In the genomic region with DNA sequence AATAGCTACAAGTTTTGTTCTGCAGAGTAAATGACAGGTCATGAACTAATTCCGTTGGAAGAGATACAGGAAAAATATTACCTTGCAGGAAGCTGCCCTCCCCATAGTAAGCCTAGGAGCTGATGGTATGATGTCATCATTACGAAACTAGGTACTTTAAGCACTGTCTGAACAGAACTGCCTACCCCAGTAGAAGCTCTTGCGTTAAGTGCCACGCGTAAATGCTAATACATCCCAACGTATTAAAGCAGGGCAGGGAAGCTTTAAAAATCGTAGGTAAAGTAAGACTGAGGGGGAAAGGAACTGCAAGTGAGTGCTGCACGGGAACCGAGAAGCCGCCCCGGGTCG, we compare ENCODE assay signal across 8 cellular contexts. TPM values are rescaled to one million over a fixed set of nuclear protein-coding genes. Genes with fewer than 3 reads are reported as not detected.
DNase-seq lines count a peak whose midpoint lies in the region; ATAC-seq and TF ChIP-seq lines count a peak whose summit lies in the region.

No MANE protein-coding gene starts in this region.

- DNase-seq in AG10803 (ENCODE audit: low read depth), result peak; percentile 64
- peak; percentile 63 for DNase-seq in NCI-H345 treated with DMSO at 0.1 percent for 48 hours (lab: John Stamatoyannopoulos, UW; ENCODE audit: unreplicated experiment)
- no peak for DNase-seq in ascending aorta (ENCODE audit: low spot score in 2 of 2)
- DNase-seq in iPS DF 6.9 (ENCODE audit: low read depth, low spot score), result no peak
- DNase-seq in activated CD4-positive, CD25-positive, alpha-beta regulatory T cell treated with anti-CD3 and anti-CD28 coated beads, Interleukin-2, amount 50 U/mL, for 72 hours, result no peak

- intact Hi-C loops in ascending aorta (cut with DNase I), result loop anchor here (2.0 to 10.0 kb wide), 6 partner anchors 375 to 1925 kb away; a partner anchor contains a TSS

- H3K4me2 ChIP-seq in skeletal muscle satellite cell (ENCODE audit: low read length), result peak overlapping the region; percentile 92

- no peaks in the 10 kb centered on the region for H3K36me3 ChIP-seq in ascending aorta
- no peaks in the 10 kb centered on the region for H3K36me3 ChIP-seq in iPS DF 6.9 (ENCODE audit: control insufficient read depth, insufficient read depth, low read length)
- no peaks in the 10 kb centered on the region for H3K36me3 ChIP-seq in skeletal muscle satellite cell (ENCODE audit: insufficient read depth, low read length)

- H3K27ac ChIP-seq in ascending aorta (peak overlapping the region; percentile 81 to 94), iPS DF 6.9 (ENCODE audit: low read length) (no peak overlapping the region)

- no peak for TF ChIP-seq CTCF in AG10803 (conservative IDR thresholded peaks at IDR 0.05; ENCODE audit: low read length)
- TF ChIP-seq CTCF in ascending aorta (IDR thresholded peaks at IDR 0.05), result no peak

- ATAC-seq in GM18907 (IDR thresholded peaks at IDR 0.05; ENCODE audit: unreplicated experiment) (peak; percentile 68), HG03095 (IDR thresholded peaks at IDR 0.05; ENCODE audit: unreplicated experiment) (peak; percentile 48)

- H3K4me1 ChIP-seq in ascending aorta (no peaks in the 10 kb centered on the region), iPS DF 6.9 (ENCODE audit: control insufficient read depth, insufficient read depth, low read length) (no peaks in the 10 kb centered on the region), skeletal muscle satellite cell (ENCODE audit: control insufficient read depth, insufficient read depth, low read length) (peaks cover 8% of the 10 kb centered on the region)

- H3K27me3 ChIP-seq in ascending aorta, result no peaks in the 10 kb centered on the region
- no peaks in the 10 kb centered on the region for H3K27me3 ChIP-seq in iPS DF 6.9 (ENCODE audit: control insufficient read depth, insufficient read depth, low read length)
- no peaks in the 10 kb centered on the region for H3K27me3 ChIP-seq in skeletal muscle satellite cell (ENCODE audit: control insufficient read depth, insufficient read depth, low read length)

- H3K4me3 ChIP-seq in AG10803 (ENCODE audit: low read length) (peak overlapping the region; percentile 99), ascending aorta (peak overlapping the region; percentile 73 to 89), iPS DF 6.9 (ENCODE audit: low read length) (peak overlapping the region; percentile 75; the same call in 1 of the 2 replicates), skeletal muscle satellite cell (ENCODE audit: low read length) (peak overlapping the region; percentile 99)

- H3K9me3 ChIP-seq in ascending aorta (no peaks in the 10 kb centered on the region), iPS DF 6.9 (ENCODE audit: control insufficient read depth, insufficient read depth, low read length) (no peaks in the 10 kb centered on the region), skeletal muscle satellite cell (replicated peaks; ENCODE audit: low read length) (no peaks in the 10 kb centered on the region)

- no CpG with 5 or more reads among the region's 12 CpGs for WGBS in iPS DF 6.9 (ENCODE audit: insufficient coverage, insufficient read length)

- peak overlapping the region; percentile 95 for H3K9ac ChIP-seq in skeletal muscle satellite cell (ENCODE audit: low read depth, low read length)

RNA-seq across cellular contexts. Expression of a gene that starts 0.6 kb away (rescaled TPM):
- 26.0 TPM for total RNA-seq in ascending aorta
- 50.0 and 60.3 TPM in 2 replicates for total RNA-seq in skeletal muscle satellite cell (2012; rRNA removed)

RNA-seq across cellular contexts. Expression of a gene that starts 37.3 kb away (rescaled TPM):
- total RNA-seq in ascending aorta, result 3.0 TPM
- total RNA-seq in skeletal muscle satellite cell (2012; rRNA removed), result under 0.01 and 0.22 TPM in 2 replicates

Comparison
In these comparisons a context has a peak if more than half of its experiments do, and no peak if none do; other contexts are left out.
1. DNase-seq: peak in AG10803 (single experiment) and NCI-H345 treated with DMSO at 0.1 percent for 48 hours (single experiment); none in ascending aorta (0 of 2), iPS DF 6.9 (single experiment) and activated CD4-positive, CD25-positive, alpha-beta regulatory T cell treated with anti-CD3 and anti-CD28 coated beads, Interleukin-2, amount 50 U/mL, for 72 hours (single experiment).
2. Peak in every context shown above with its lines, with median percentiles within 50 percentile points of each other: H3K4me3 ChIP-seq.